Comparison of ENCODE assay signal across 1 cellular context in the genomic region with DNA sequence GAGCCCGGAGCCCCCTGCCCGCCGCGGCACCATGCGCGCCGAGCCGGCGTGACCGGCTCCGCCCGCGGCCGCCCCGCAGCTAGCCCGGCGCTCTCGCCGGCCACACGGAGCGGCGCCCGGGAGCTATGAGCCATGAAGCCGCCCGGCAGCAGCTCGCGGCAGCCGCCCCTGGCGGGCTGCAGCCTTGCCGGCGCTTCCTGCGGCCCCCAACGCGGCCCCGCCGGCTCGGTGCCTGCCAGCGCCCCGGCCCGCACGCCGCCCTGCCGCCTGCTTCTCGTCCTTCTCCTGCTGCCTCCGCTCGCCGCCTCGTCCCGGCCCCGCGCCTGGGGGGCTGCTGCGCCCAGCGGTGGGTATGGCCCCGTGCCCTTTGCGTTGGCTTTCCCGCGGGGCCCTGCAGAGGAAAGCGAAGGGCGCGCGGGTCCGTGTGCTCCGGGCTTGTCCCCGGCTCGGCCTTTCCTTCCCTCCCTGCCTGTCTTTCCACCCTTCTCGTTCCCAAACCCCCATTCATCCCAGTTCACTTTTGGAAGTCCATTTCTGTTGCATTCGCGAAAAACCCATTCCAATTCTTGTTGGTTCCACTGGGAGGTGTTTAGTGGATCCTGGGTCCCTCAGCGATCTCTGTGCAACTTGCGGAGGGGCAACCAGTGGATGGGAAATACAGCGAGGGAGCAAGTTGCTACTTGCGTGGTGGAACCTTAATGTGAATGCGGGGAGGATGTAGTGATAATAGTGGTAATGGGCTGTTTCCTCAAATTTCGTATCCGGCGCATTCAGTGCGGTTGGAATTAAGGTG.
TF ChIP-seq lines count a peak whose summit lies in the region.

No MANE protein-coding gene starts in this region.

TF ChIP-seq in GM12878, 131 proteins besides CTCF, POLR2A, EP300 and RAD21 (continued from another document):
- TF ChIP-seq, protein P1, sequence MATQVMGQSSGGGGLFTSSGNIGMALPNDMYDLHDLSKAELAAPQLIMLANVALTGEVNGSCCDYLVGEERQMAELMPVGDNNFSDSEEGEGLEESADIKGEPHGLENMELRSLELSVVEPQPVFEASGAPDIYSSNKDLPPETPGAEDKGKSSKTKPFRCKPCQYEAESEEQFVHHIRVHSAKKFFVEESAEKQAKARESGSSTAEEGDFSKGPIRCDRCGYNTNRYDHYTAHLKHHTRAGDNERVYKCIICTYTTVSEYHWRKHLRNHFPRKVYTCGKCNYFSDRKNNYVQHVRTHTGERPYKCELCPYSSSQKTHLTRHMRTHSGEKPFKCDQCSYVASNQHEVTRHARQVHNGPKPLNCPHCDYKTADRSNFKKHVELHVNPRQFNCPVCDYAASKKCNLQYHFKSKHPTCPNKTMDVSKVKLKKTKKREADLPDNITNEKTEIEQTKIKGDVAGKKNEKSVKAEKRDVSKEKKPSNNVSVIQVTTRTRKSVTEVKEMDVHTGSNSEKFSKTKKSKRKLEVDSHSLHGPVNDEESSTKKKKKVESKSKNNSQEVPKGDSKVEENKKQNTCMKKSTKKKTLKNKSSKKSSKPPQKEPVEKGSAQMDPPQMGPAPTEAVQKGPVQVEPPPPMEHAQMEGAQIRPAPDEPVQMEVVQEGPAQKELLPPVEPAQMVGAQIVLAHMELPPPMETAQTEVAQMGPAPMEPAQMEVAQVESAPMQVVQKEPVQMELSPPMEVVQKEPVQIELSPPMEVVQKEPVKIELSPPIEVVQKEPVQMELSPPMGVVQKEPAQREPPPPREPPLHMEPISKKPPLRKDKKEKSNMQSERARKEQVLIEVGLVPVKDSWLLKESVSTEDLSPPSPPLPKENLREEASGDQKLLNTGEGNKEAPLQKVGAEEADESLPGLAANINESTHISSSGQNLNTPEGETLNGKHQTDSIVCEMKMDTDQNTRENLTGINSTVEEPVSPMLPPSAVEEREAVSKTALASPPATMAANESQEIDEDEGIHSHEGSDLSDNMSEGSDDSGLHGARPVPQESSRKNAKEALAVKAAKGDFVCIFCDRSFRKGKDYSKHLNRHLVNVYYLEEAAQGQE (IDR thresholded peaks at IDR 0.05; ENCODE audit: low read depth, low read length), result no peak
- TF ChIP-seq JUND (IDR thresholded peaks at IDR 0.05; ENCODE audit: low read depth, low read length), result no peak
- TF ChIP-seq ETV6 (conservative IDR thresholded peaks at IDR 0.05 in 1 of 2, IDR thresholded peaks at IDR 0.05 in 1 of 2; ENCODE audit: borderline replicate concordance in 1 of 2, low read depth in 1 of 2), result no peak
- peak; percentile 28; the same call in 1 of the 2 replicates for TF ChIP-seq RUNX3 (IDR thresholded peaks at IDR 0.05; ENCODE audit: low read length)
- peak in 1 of 2 experiments; percentile 19; a peak in 1 of 4 replicates for TF ChIP-seq BHLHE40 (IDR thresholded peaks at IDR 0.05; ENCODE audit: borderline replicate concordance in 1 of 2, low read depth in 2 of 2, low read length in 1 of 2)
- TF ChIP-seq SIX5 (IDR thresholded peaks at IDR 0.05; ENCODE audit: low read depth, low read length, severe bottlenecking), result no peak
- TF ChIP-seq IKZF1 (conservative IDR thresholded peaks at IDR 0.05), result peak; percentile 44
- no peak for TF ChIP-seq PAX5 (IDR thresholded peaks at IDR 0.05; ENCODE audit: borderline replicate concordance, low read depth, low read length)
- TF ChIP-seq, protein P2, sequence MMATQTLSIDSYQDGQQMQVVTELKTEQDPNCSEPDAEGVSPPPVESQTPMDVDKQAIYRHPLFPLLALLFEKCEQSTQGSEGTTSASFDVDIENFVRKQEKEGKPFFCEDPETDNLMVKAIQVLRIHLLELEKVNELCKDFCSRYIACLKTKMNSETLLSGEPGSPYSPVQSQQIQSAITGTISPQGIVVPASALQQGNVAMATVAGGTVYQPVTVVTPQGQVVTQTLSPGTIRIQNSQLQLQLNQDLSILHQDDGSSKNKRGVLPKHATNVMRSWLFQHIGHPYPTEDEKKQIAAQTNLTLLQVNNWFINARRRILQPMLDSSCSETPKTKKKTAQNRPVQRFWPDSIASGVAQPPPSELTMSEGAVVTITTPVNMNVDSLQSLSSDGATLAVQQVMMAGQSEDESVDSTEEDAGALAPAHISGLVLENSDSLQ (IDR thresholded peaks at IDR 0.05), result no peak
- peak; percentile 28 for TF ChIP-seq SUZ12 (IDR thresholded peaks at IDR 0.05; ENCODE audit: unreplicated experiment)
- 0 out of 2 replicates have a peak, but pooled peaks have one; percentile 43 for TF ChIP-seq GATAD2B (conservative IDR thresholded peaks at IDR 0.05; ENCODE audit: low read depth)
- TF ChIP-seq, protein P3, sequence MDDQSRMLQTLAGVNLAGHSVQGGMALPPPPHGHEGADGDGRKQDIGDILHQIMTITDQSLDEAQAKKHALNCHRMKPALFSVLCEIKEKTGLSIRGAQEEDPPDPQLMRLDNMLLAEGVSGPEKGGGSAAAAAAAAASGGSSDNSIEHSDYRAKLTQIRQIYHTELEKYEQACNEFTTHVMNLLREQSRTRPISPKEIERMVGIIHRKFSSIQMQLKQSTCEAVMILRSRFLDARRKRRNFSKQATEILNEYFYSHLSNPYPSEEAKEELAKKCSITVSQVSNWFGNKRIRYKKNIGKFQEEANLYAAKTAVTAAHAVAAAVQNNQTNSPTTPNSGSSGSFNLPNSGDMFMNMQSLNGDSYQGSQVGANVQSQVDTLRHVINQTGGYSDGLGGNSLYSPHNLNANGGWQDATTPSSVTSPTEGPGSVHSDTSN (IDR thresholded peaks at IDR 0.05; ENCODE audit: insufficient replicate concordance, low read depth, low read length), result no peak
- TF ChIP-seq NR2C1 (IDR thresholded peaks at IDR 0.05), result no peak
- TF ChIP-seq CBFB (IDR thresholded peaks at IDR 0.05; ENCODE audit: low read depth), result no peak
- TF ChIP-seq SRF (IDR thresholded peaks at IDR 0.05; ENCODE audit: low read depth in 2 of 2, low read length in 2 of 2), result no peak
- TF ChIP-seq EZH2 (IDR thresholded peaks at IDR 0.05; ENCODE audit: borderline replicate concordance, control insufficient read depth, low read depth, low read length), result 0 out of 2 replicates have a peak, but pooled peaks have one; percentile 72
